ENCODE assay signal across 23 cellular contexts in the genomic region with DNA sequence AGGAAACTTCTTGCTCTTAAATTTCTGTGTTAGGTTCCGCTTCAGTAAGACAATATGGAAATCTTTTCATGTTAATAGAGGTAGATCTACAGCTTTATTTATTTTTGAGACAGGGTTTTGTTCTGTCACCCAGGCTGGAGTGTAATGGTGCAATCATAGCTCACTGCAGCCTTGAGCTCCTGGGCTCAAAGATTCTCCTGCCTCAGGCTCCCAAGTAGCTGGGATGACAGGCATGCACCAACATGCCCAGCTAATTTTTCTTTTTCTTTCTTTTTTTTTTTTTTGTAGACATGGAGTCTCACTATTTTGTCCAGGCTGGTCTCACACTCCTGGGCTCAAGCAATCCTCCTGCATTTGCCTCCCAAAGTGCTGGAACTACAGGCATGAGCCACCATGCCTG.
DNase-seq lines count a peak whose midpoint lies in the region; ATAC-seq, FAIRE-seq and TF ChIP-seq lines count a peak whose summit lies in the region.
"Had no signal": no experiment of that assay in that cellular context is flagged by ENCODE, and none has a peak within 500 bp of the region (broad histone marks: within the 10 kb centered on the region; RNA-seq: fewer than 3 reads in every experiment).

No MANE protein-coding gene starts in this region.

- H3K27me3 Mint-ChIP-seq in GM23338 (ENCODE audit: insufficient read depth, low read depth, poor library complexity) (peaks cover 3% of the 10 kb centered on the region), immature natural killer cell (ENCODE audit: low read depth in 3 of 3) (peaks cover 0 to 6% (median 6%) of the 10 kb centered on the region in 3 donors)
- peaks cover 8% of the 10 kb centered on the region for H3K27me3 Mint-ChIP-seq in dendritic cell treated with granulocyte-macrophage colony-stimulating factor and Interleukin-4, amounts not matched to agents 40 ng/mL and 50 ng/mL, for 4 days

- H3K36me3 ChIP-seq in GM23338 (ENCODE audit: insufficient read depth) (no peaks in the 10 kb centered on the region), IMR-90 (ENCODE audit: control insufficient read depth, insufficient read depth, low read length) (no peaks in the 10 kb centered on the region), keratinocyte (ENCODE audit: control insufficient read depth in 2 of 2, extremely low read depth in 1 of 2, insufficient read depth in 2 of 2, low read length in 2 of 2) (no peaks in the 10 kb centered on the region)
- H3K36me3 ChIP-seq: BE2C had no signal

- TF ChIP-seq RAD21 in IMR-90 (IDR thresholded peaks at IDR 0.05; ENCODE audit: low read length): no peak

- H3K27ac Mint-ChIP-seq in GM23338 (no peak overlapping the region), immature natural killer cell (no peak overlapping the region)
- peak overlapping the region; percentile 61 for H3K27ac Mint-ChIP-seq in dendritic cell treated with granulocyte-macrophage colony-stimulating factor and Interleukin-4, amounts not matched to agents 40 ng/mL and 50 ng/mL, for 4 days

- H3K9me1 ChIP-seq in IMR-90 (ENCODE audit: insufficient read depth, low read length) (no peaks in the 10 kb centered on the region; the same call in 1 of the 2 replicates), keratinocyte (ENCODE audit: control insufficient read depth, extremely low read depth, insufficient read depth, low read length) (no peaks in the 10 kb centered on the region)

- no peak overlapping the region for H3K4ac ChIP-seq in IMR-90 (ENCODE audit: low read depth, low read length)

- H3K27me3 ChIP-seq in GM23338 (ENCODE audit: insufficient read depth): no peaks in the 10 kb centered on the region
- H3K27me3 ChIP-seq in IMR-90 (ENCODE audit: control insufficient read depth, insufficient read depth, low read length): peaks cover 3% of the 10 kb centered on the region
- H3K27me3 ChIP-seq in keratinocyte (ENCODE audit: control insufficient read depth, extremely low read depth, insufficient read depth, low read length): no peaks in the 10 kb centered on the region
- H3K27me3 ChIP-seq: BE2C had no signal

- CTCF ChIA-PET in IMR-90 (lab: Yijun Ruan, JAX): interaction anchor here (1.6 to 2.2 kb wide), 2 partner anchors 10 to 146 kb away, joined by 9 to 11 read pairs; no protein-coding TSS in a partner anchor

- H3K9me3 Mint-ChIP-seq in GM23338: peaks cover 18% of the 10 kb centered on the region
- peaks cover 9% of the 10 kb centered on the region for H3K9me3 Mint-ChIP-seq in dendritic cell treated with granulocyte-macrophage colony-stimulating factor and Interleukin-4, amounts not matched to agents 40 ng/mL and 50 ng/mL, for 4 days
- H3K9me3 Mint-ChIP-seq in immature natural killer cell: no peaks in the 10 kb centered on the region
- H3K9me3 Mint-ChIP-seq: CD8-positive, alpha-beta memory T cell had no signal

- TF ChIP-seq POLR2A in IMR-90 (IDR thresholded peaks at IDR 0.05; ENCODE audit: low read depth, low read length): no peak

- no peaks in the 10 kb centered on the region for H3K4me1 Mint-ChIP-seq in GM23338
- H3K4me1 Mint-ChIP-seq in dendritic cell treated with granulocyte-macrophage colony-stimulating factor and Interleukin-4, amounts not matched to agents 40 ng/mL and 50 ng/mL, for 4 days (ENCODE audit: low read depth): peaks cover 26% of the 10 kb centered on the region
- no peaks in the 10 kb centered on the region for H3K4me1 Mint-ChIP-seq in immature natural killer cell

- no peak for FAIRE-seq in keratinocyte (lab: Jason Lieb, UNC)
- FAIRE-seq: A204.1, GM12891, H54, HTR-8/SVneo had no signal

- H3K9me3 ChIP-seq in IMR-90 (ENCODE audit: control insufficient read depth, insufficient read depth, low read length) (peaks cover 4% of the 10 kb centered on the region; the same call in 1 of the 2 replicates), keratinocyte (ENCODE audit: control insufficient read depth, low read depth, low read length) (no peaks in the 10 kb centered on the region)
- H3K9me3 ChIP-seq: BE2C had no signal

- no peak overlapping the region for H3K4me3 Mint-ChIP-seq in GM23338
- no peak overlapping the region for H3K4me3 Mint-ChIP-seq in dendritic cell treated with granulocyte-macrophage colony-stimulating factor and Interleukin-4, amounts not matched to agents 40 ng/mL and 50 ng/mL, for 4 days
- no peak overlapping the region for H3K4me3 Mint-ChIP-seq in immature natural killer cell
- H3K4me3 Mint-ChIP-seq: CD8-positive, alpha-beta memory T cell had no signal

- no peaks in the 10 kb centered on the region for H3K79me2 ChIP-seq in GM23338 (replicated peaks; ENCODE audit: insufficient read depth)
- no peaks in the 10 kb centered on the region for H3K79me2 ChIP-seq in keratinocyte (ENCODE audit: control insufficient read depth, insufficient read depth, low read length)

- peak overlapping the region; percentile 48; the same call in 1 of the 2 replicates for H2BK120ac ChIP-seq in IMR-90 (ENCODE audit: low read depth, low read length)

- no peak for ATAC-seq in GM23338
- no peak for ATAC-seq in IMR-90 (ENCODE audit: low read depth)
- no peak for ATAC-seq in HG02884 (IDR thresholded peaks at IDR 0.05; ENCODE audit: unreplicated experiment)

- no peak overlapping the region for H2AK9ac ChIP-seq in IMR-90 (replicated peaks; ENCODE audit: low read depth, low read length, poor library complexity)

- H3K4me1 ChIP-seq in GM23338 (ENCODE audit: insufficient read depth) (no peaks in the 10 kb centered on the region), IMR-90 (ENCODE audit: control insufficient read depth, insufficient read depth, low read length) (0 out of 2 replicates have a peak, but pooled peaks cover 1% of the 10 kb centered on the region), keratinocyte (ENCODE audit: control insufficient read depth, extremely low read depth, insufficient read depth, low read length) (peaks cover 14% of the 10 kb centered on the region)
- H3K4me1 ChIP-seq: BE2C had no signal

- H2BK20ac ChIP-seq in IMR-90 (ENCODE audit: low read depth, low read length): no peak overlapping the region; the same call in 1 of the 2 replicates

- no peaks in the 10 kb centered on the region for H3K9me2 ChIP-seq in GM23338 (ENCODE audit: insufficient read depth)

- H3K4me3 ChIP-seq in GM23338: no peak overlapping the region
- H3K4me3 ChIP-seq in IMR-90 (ENCODE audit: insufficient read depth, low read depth, low read length): no peak overlapping the region
- H3K4me3 ChIP-seq in keratinocyte (ENCODE audit: control insufficient read depth in 2 of 3, extremely low read depth in 1 of 3, insufficient read depth in 2 of 3, low read depth in 1 of 3, low read length in 3 of 3): peak overlapping the region in 1 of 3 experiments; percentile 39
- H3K4me3 ChIP-seq: GM23248 had no signal

- H4K5ac ChIP-seq in IMR-90 (ENCODE audit: low read depth, low read length): no peak overlapping the region

- H3K36me3 Mint-ChIP-seq in GM23338 (ENCODE audit: low read depth) (peaks cover 8% of the 10 kb centered on the region; the same call in 2 of the 3 replicates), immature natural killer cell (no peaks in the 10 kb centered on the region)
- H3K36me3 Mint-ChIP-seq in dendritic cell treated with granulocyte-macrophage colony-stimulating factor and Interleukin-4, amounts not matched to agents 40 ng/mL and 50 ng/mL, for 4 days (ENCODE audit: low read depth): no peaks in the 10 kb centered on the region
- H3K36me3 Mint-ChIP-seq: CD4-positive, CD25-positive, alpha-beta regulatory T cell; CD8-positive, alpha-beta memory T cell had no signal

- intact Hi-C loops in IMR-90 (cut with micrococcal nuclease): loop anchor here (2.0 to 10.0 kb wide), 5 partner anchors 91 to 379 kb away; partner anchors contain the start of genes ALKBH2 and UNG
- intact Hi-C loops in dendritic cell treated with granulocyte-macrophage colony-stimulating factor and Interleukin-4, amounts not matched to agents 40 ng/mL and 50 ng/mL, for 4 days (cut with micrococcal nuclease): loop anchor here (5.0 to 10.0 kb wide), 3 partner anchors 128 to 145 kb away; partner anchors contain the start of genes ALKBH2 and UNG

- H2BK15ac ChIP-seq in IMR-90 (ENCODE audit: low read depth, low read length): no peak overlapping the region

- BruUV-seq in IMR-90 (replicated peaks; lab: Mats Ljungman, UMichigan): no TSS peak

- H4K8ac ChIP-seq in IMR-90 (ENCODE audit: low read depth in 2 of 2, low read length in 2 of 2): no peak overlapping the region

- H4K20me1 ChIP-seq in GM23338 (replicated peaks; ENCODE audit: insufficient read depth) (no peaks in the 10 kb centered on the region), IMR-90 (ENCODE audit: insufficient read depth, low read length) (no peaks in the 10 kb centered on the region), keratinocyte (ENCODE audit: control insufficient read depth, extremely low read depth, insufficient read depth, low read length) (no peaks in the 10 kb centered on the region)

- H3K56ac ChIP-seq in IMR-90 (ENCODE audit: extremely low read depth, insufficient read depth, low read length): no peak overlapping the region

- POLR2A ChIA-PET in IMR-90 (lab: Charles Lee; ENCODE audit: unreplicated experiment): no interaction called here

- H3K79me1 ChIP-seq in IMR-90 (ENCODE audit: low read depth in 1 of 2, low read length in 2 of 2): no peaks in the 10 kb centered on the region

- no peak overlapping the region for H3K18ac ChIP-seq in IMR-90 (ENCODE audit: low read depth, low read length)

- H3K27ac ChIP-seq in GM23338 (ENCODE audit: low read depth): no peak overlapping the region
- no peak overlapping the region for H3K27ac ChIP-seq in IMR-90 (ENCODE audit: insufficient read depth, low read length)
- H3K27ac ChIP-seq in keratinocyte (ENCODE audit: control insufficient read depth, insufficient read depth, low read length): no peak overlapping the region
- H3K27ac ChIP-seq: GM23248 had no signal

- no peak overlapping the region for H4K91ac ChIP-seq in IMR-90 (ENCODE audit: insufficient read depth, low read depth, low read length)

- WGBS in IMR-90 (ENCODE audit: extremely low coverage in 2 of 2, insufficient read length in 1 of 2), 2 experiments: no CpG with 5 or more reads among the region's 1 CpG

- H3F3A ChIP-seq in GM23338 (replicated peaks; ENCODE audit: low read depth): no peaks in the 10 kb centered on the region

- no peak overlapping the region for H2BK5ac ChIP-seq in IMR-90 (ENCODE audit: low read depth, low read length, poor library complexity, severe bottlenecking)

- no peak overlapping the region for H3K14ac ChIP-seq in IMR-90 (replicated peaks; ENCODE audit: low read depth, low read length)

- no peak overlapping the region for H3K4me2 ChIP-seq in GM23338
- H3K4me2 ChIP-seq in IMR-90 (ENCODE audit: low read depth, low read length): no peak overlapping the region
- H3K4me2 ChIP-seq in keratinocyte (ENCODE audit: control insufficient read depth, extremely low read depth, insufficient read depth, low read depth, low read length): peak overlapping the region; percentile 62

- dilution Hi-C loops in IMR-90 (cut with HindIII; ENCODE audit: low sequenced_read_pairs, unreplicated experiment) (no loop called here), keratinocyte (cut with MboI; ENCODE audit: extremely low pct_ligation_motif_present, low sequenced_read_pairs) (no loop called here)

- H2AK5ac ChIP-seq in IMR-90 (ENCODE audit: low read depth, low read length): no peak overlapping the region

- in situ Hi-C loops in IMR-90 (cut with MboI; ENCODE audit: low sequenced_read_pairs): loop anchor here (10.0 kb wide), 1 partner anchor 385 kb away; the partner anchor contains the start of genes ISCU and SART3

- TF ChIP-seq CTCF in GM23338 (conservative IDR thresholded peaks at IDR 0.05; ENCODE audit: low read depth in 2 of 2): no peak
- no peak for TF ChIP-seq CTCF in IMR-90 (conservative IDR thresholded peaks at IDR 0.05; ENCODE audit: low read depth, low read length)
- TF ChIP-seq CTCF in keratinocyte (optimal IDR thresholded peaks at IDR 0.05 in 1 of 3, IDR thresholded peaks at IDR 0.05 in 1 of 3, conservative IDR thresholded peaks at IDR 0.05 in 1 of 3; ENCODE audit: extremely low read depth in 1 of 3, insufficient read depth in 2 of 3, low read length in 3 of 3): no peak

- DNase-seq in GM23338 (ENCODE audit: low spot score): no peak
- no peak for DNase-seq in IMR-90
- no peak for DNase-seq in keratinocyte (ENCODE audit: low read depth, low spot score)
- no peak for DNase-seq in immature natural killer cell
- no peak for DNase-seq in NCI-H1436 (lab: John Stamatoyannopoulos, UW)
- DNase-seq: ACHN; BE2C; C1 segment of cervical spinal cord; CD4-positive, CD25-positive, alpha-beta regulatory T cell; CD8-positive, alpha-beta memory T cell; COR-L47; DMS 273 treated with DMSO at 0.1 percent for 48 hours; DMS53; DND-41; EL; GM23248; HCEC 1CT had no signal

- H3K9ac ChIP-seq in IMR-90 (ENCODE audit: low read depth, low read length): no peak overlapping the region
- no peak overlapping the region for H3K9ac ChIP-seq in keratinocyte (ENCODE audit: control insufficient read depth, extremely low read depth, insufficient read depth, low read length)
- H3K9ac ChIP-seq: GM23248 had no signal

- H2AFZ ChIP-seq in GM23338 (peak overlapping the region; percentile 66; the same call in 1 of the 2 replicates), IMR-90 (replicated peaks; ENCODE audit: low read length, poor library complexity) (no peak overlapping the region), keratinocyte (ENCODE audit: control insufficient read depth, low read length) (peak overlapping the region; percentile 36)
- H2AFZ ChIP-seq: GM23248 had no signal

- no peak overlapping the region for H3K23ac ChIP-seq in IMR-90 (ENCODE audit: low read depth, low read length)
